31 cellular contexts compared by ENCODE assay signal in the genomic region with DNA sequence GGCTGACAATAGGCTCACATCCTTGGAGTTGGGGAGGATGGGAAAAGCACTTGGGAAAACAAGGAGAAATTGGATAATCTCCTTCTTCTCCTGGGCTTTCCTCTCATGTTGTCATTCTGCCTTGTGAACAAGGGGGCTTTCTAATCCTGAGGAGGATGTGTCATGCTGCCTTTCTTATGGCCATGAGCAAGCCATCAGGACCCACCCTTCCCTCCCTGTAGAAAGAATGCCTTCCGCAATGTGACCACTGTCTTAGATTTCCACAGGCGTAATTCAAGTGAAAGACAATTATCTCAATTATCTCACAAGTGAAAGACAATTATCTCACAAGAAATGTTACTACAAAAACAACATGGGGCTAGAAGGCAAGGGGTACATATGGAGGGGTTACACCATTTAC. TPM values are rescaled to one million over a fixed set of nuclear protein-coding genes. Genes with fewer than 3 reads are reported as not detected.
"Had no signal": no experiment of that assay in that cellular context is flagged by ENCODE, and none has a peak within 500 bp of the region (broad histone marks: within the 10 kb centered on the region; RNA-seq: fewer than 3 reads in every experiment).

No MANE protein-coding gene starts in this region.

- H3K4me3 ChIP-seq: ascending aorta, cardiac muscle cell had no signal

- H3K27ac ChIP-seq: ascending aorta, cardiac muscle cell, VCaP had no signal

- H3K4me1 ChIP-seq: ascending aorta had no signal

- DNase-seq: activated B cell treated with CpG ODN at 0.5 μM for 24 hours; activated CD4-positive, alpha-beta memory T cell treated with anti-CD3 and anti-CD28 coated beads for 36 hours; activated CD4-positive, alpha-beta T cell treated with anti-CD3 and anti-CD28 coated beads for 4 hours; activated CD4-positive, alpha-beta T cell treated with anti-CD3 and anti-CD28 coated beads, Interleukin-2, amount 10 ng/mL, durations not matched to agents 24 days and 14 days; activated CD4-positive, alpha-beta T cell treated with anti-CD3 and anti-CD28 coated beads, Interleukin-2, amount 50 U/mL, for 1 hour; activated CD4-positive, alpha-beta T cell treated with anti-CD3 and anti-CD28 coated beads, Interleukin-2, amount 50 U/mL, for 4 hours; activated CD4-positive, CD25-positive, alpha-beta regulatory T cell treated with anti-CD3 and anti-CD28 coated beads, Interleukin-2, amount 50 U/mL, for 72 hours; activated CD8-positive, alpha-beta memory T cell treated with anti-CD3 and anti-CD28 coated beads, Interleukin-2, amount 50 U/mL, for 4 hours; activated CD8-positive, alpha-beta T cell treated with anti-CD3 and anti-CD28 coated beads for 36 hours; activated effector memory CD4-positive, alpha-beta T cell treated with Interleukin-2 at 50 U/mL for 16 hours; activated gamma-delta T cell; activated naive CD4-positive, alpha-beta T cell treated with anti-CD3 and anti-CD28 coated beads, Interleukin-2, amount 10 ng/mL, durations not matched to agents 7 days and 5 days; activated naive CD4-positive, alpha-beta T cell treated with Interleukin-2 at 50 U/mL for 16 hours; activated naive CD8-positive, alpha-beta T cell treated with anti-CD3 and anti-CD28 coated beads, Interleukin-2, amount 10 ng/mL, durations not matched to agents 7 days and 5 days; activated naive CD8-positive, alpha-beta T cell treated with anti-CD3 and anti-CD28 coated beads, Interleukin-2, amount 50 U/mL, for 24 hours; activated T-cell treated with anti-CD3 and anti-CD28 coated beads, Interleukin-2, amount 50 U/mL, for 24 hours; activated T-cell treated with anti-CD3 and anti-CD28 coated beads, Interleukin-2, amount 50 U/mL, for 48 hours; amygdala; anterior cingulate cortex; central memory CD4-positive, alpha-beta T cell; T-helper 1 cell; T-helper 2 cell; T-helper 9 cell had no signal

- H3K36me3 ChIP-seq: ascending aorta, cardiac muscle cell had no signal

- FAIRE-seq: bronchial epithelial cell, TTC549 had no signal

- H3K9me3 ChIP-seq: ascending aorta had no signal

- H3K27me3 ChIP-seq: ascending aorta, cardiac muscle cell had no signal

- ATAC-seq: activated CD8-positive, alpha-beta T cell treated with anti-CD3 and anti-CD28 coated beads for 36 hours; activated naive CD8-positive, alpha-beta T cell treated with anti-CD3 and anti-CD28 coated beads, Interleukin-2, amount 50 U/mL, for 24 hours had no signal

RNA-seq across cellular contexts. Expression of a gene that starts 3.0 kb away (rescaled TPM):
- total RNA-seq: activated B cell treated with CpG ODN at 0.5 μM for 24 hours; activated CD4-positive, alpha-beta memory T cell treated with anti-CD3 and anti-CD28 coated beads for 36 hours; activated CD4-positive, alpha-beta T cell treated with anti-CD3 and anti-CD28 coated beads, Interleukin-2, amount 10 ng/mL, durations not matched to agents 24 days and 14 days; activated CD8-positive, alpha-beta memory T cell treated with anti-CD3 and anti-CD28 coated beads for 36 hours; activated CD8-positive, alpha-beta T cell treated with anti-CD3 and anti-CD28 coated beads for 36 hours; activated naive CD8-positive, alpha-beta T cell treated with anti-CD3 and anti-CD28 coated beads, Interleukin-2, amount 10 ng/mL, durations not matched to agents 7 days and 5 days; activated T-helper 2 cell treated with anti-CD3 and anti-CD28 coated beads, Interferon-gamma antibody, Interleukin-2, Interleukin-4, amounts not matched to agents 10 μg/mL and 5 μg/mL and 100 μg/mL, durations not matched to agents 14 hours and 24 hours and 36 hours; ascending aorta; bronchial epithelial cell; cardiac muscle cell had no signal
- polyA plus RNA-seq: adipose tissue, cardiac muscle cell had no signal

RNA-seq across cellular contexts. Expression of a gene that starts 44.0 kb away (rescaled TPM):
- total RNA-seq: activated B cell treated with CpG ODN at 0.5 μM for 24 hours; activated CD4-positive, alpha-beta T cell treated with anti-CD3 and anti-CD28 coated beads, Interleukin-2, amount 10 ng/mL, durations not matched to agents 24 days and 14 days had no signal

RNA-seq across cellular contexts. Expression of a gene that starts 53.3 kb away (rescaled TPM):
- total RNA-seq: activated B cell treated with CpG ODN at 0.5 μM for 24 hours; activated CD4-positive, alpha-beta memory T cell treated with anti-CD3 and anti-CD28 coated beads for 36 hours; activated CD4-positive, alpha-beta T cell treated with anti-CD3 and anti-CD28 coated beads, Interleukin-2, amount 10 ng/mL, durations not matched to agents 24 days and 14 days; activated CD8-positive, alpha-beta memory T cell treated with anti-CD3 and anti-CD28 coated beads for 36 hours; activated CD8-positive, alpha-beta T cell treated with anti-CD3 and anti-CD28 coated beads for 36 hours; activated naive CD8-positive, alpha-beta T cell treated with anti-CD3 and anti-CD28 coated beads, Interleukin-2, amount 10 ng/mL, durations not matched to agents 7 days and 5 days; activated T-helper 2 cell treated with anti-CD3 and anti-CD28 coated beads, Interferon-gamma antibody, Interleukin-2, Interleukin-4, amounts not matched to agents 10 μg/mL and 5 μg/mL and 100 μg/mL, durations not matched to agents 14 hours and 24 hours and 36 hours; ascending aorta; bronchial epithelial cell; cardiac muscle cell had no signal
- polyA plus RNA-seq: adipose tissue, cardiac muscle cell had no signal

RNA-seq across cellular contexts. Expression of a gene that starts 56.7 kb away (rescaled TPM):
- total RNA-seq: activated B cell treated with CpG ODN at 0.5 μM for 24 hours; activated CD4-positive, alpha-beta memory T cell treated with anti-CD3 and anti-CD28 coated beads for 36 hours; activated CD4-positive, alpha-beta T cell treated with anti-CD3 and anti-CD28 coated beads, Interleukin-2, amount 10 ng/mL, durations not matched to agents 24 days and 14 days; activated CD8-positive, alpha-beta memory T cell treated with anti-CD3 and anti-CD28 coated beads for 36 hours; activated CD8-positive, alpha-beta T cell treated with anti-CD3 and anti-CD28 coated beads for 36 hours; activated naive CD8-positive, alpha-beta T cell treated with anti-CD3 and anti-CD28 coated beads, Interleukin-2, amount 10 ng/mL, durations not matched to agents 7 days and 5 days; activated T-helper 2 cell treated with anti-CD3 and anti-CD28 coated beads, Interferon-gamma antibody, Interleukin-2, Interleukin-4, amounts not matched to agents 10 μg/mL and 5 μg/mL and 100 μg/mL, durations not matched to agents 14 hours and 24 hours and 36 hours; ascending aorta; bronchial epithelial cell; cardiac muscle cell had no signal
- polyA plus RNA-seq: adipose tissue, cardiac muscle cell had no signal
